14 cellular contexts compared by ENCODE assay signal in the genomic region with DNA sequence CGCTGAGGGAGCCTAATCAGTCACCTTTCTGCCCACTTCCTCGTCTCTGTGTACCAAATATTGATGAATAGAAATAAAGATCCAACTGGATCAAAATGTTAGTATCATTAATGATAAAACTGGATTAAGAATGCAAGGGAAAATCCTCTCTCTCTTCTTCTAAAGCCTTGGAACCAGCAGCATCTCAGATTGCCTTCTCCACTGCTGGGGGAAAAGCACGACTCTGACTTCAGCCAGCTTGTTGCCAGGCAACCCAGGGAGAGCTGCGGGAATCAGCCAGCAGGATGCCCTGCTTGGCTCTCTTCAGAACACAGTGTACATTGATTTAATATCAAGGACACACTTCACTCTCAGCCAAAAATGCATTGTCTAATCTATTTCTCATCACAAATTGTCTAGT. TPM values are rescaled to one million over a fixed set of nuclear protein-coding genes. Genes with fewer than 3 reads are reported as not detected.
DNase-seq lines count a peak whose midpoint lies in the region; ATAC-seq, FAIRE-seq and TF ChIP-seq lines count a peak whose summit lies in the region.
"Had no signal": no experiment of that assay in that cellular context is flagged by ENCODE, and none has a peak within 500 bp of the region (broad histone marks: within the 10 kb centered on the region; RNA-seq: fewer than 3 reads in every experiment).

No MANE protein-coding gene starts in this region.

- H3K9me3 ChIP-seq in small intestine (ENCODE audit: control insufficient read depth, low read depth), result no peaks in the 10 kb centered on the region

- ATAC-seq in GM21515 (IDR thresholded peaks at IDR 0.05; ENCODE audit: unreplicated experiment), result no peak

- peak; percentile 18 for DNase-seq in NCI-H2196 (lab: John Stamatoyannopoulos, UW; ENCODE audit: unreplicated experiment)
- no peak for DNase-seq in NCI-H2196 treated with DMSO at 0.1 percent for 48 hours (lab: John Stamatoyannopoulos, UW; ENCODE audit: unreplicated experiment)
- peak; percentile 34 for DNase-seq in NCI-H774 (lab: John Stamatoyannopoulos, UW)
- peak; percentile 43 to 91 (median 74) for DNase-seq in head of caudate nucleus
- DNase-seq in small intestine, result peak; percentile 13
- no peak for DNase-seq in activated gamma-delta T cell (lab: John Stamatoyannopoulos, UW)
- DNase-seq in GM10266 (ENCODE audit: extremely low spot score), result no peak
- DNase-seq: KBM-7, mesenchymal stem cell, NCI-H510A had no signal

- no peaks in the 10 kb centered on the region for H3K27me3 ChIP-seq in small intestine (ENCODE audit: control insufficient read depth in 2 of 2, insufficient read depth in 2 of 2, low read length in 2 of 2)

- no peak overlapping the region for H3K4me3 ChIP-seq in small intestine (ENCODE audit: low read depth in 1 of 2, low read length in 2 of 2)

- 19 to 34% (median 34%) methylated on average over 4 of the region's 4 CpGs for WGBS in small intestine, 3 donors

- H3K27ac ChIP-seq in small intestine (ENCODE audit: low read depth in 1 of 2, low read length in 1 of 2), result no peak overlapping the region
- H3K27ac ChIP-seq: parathyroid adenoma had no signal

- no peak for TF ChIP-seq CTCF in GM10266 (IDR thresholded peaks at IDR 0.05; ENCODE audit: control insufficient read depth, insufficient read depth, low read depth, missing control alignments)

- no peak for FAIRE-seq in small intestine (lab: Jason Lieb, UNC)
- FAIRE-seq: D721Med, urothelium cell line had no signal

- intact Hi-C loops in head of caudate nucleus (cut with DNase I), result no loop called here

- H3K4me1 ChIP-seq in small intestine (ENCODE audit: control insufficient read depth in 2 of 2, insufficient read depth in 1 of 2, low read depth in 1 of 2, low read length in 1 of 2), result no peaks in the 10 kb centered on the region
- H3K4me1 ChIP-seq: parathyroid adenoma had no signal

- H3K36me3 ChIP-seq in small intestine (ENCODE audit: control insufficient read depth in 2 of 2, insufficient read depth in 2 of 2, low read length in 2 of 2), result no peaks in the 10 kb centered on the region

RNA-seq across cellular contexts. Expression of gene VWA5A, which starts 28.8 kb away (rescaled TPM):
- polyA plus RNA-seq in small intestine, result 10 to 100 TPM; 21.9 to 30.6 (median 26.7) TPM

RNA-seq across cellular contexts. Expression of gene OR10G7, which starts 45.3 kb away (rescaled TPM):
- polyA plus RNA-seq in small intestine, result not detected

RNA-seq across cellular contexts. Expression of gene OR10G8, which starts 59.8 kb away (rescaled TPM):
- not detected for polyA plus RNA-seq in small intestine

Comparison
In these comparisons a context has a peak if more than half of its experiments do, and no peak if none do; other contexts are left out.
1. DNase-seq: peak in NCI-H2196 (single experiment), NCI-H774 (single experiment), head of caudate nucleus (42 of 42) and small intestine (single experiment); none in NCI-H2196 treated with DMSO at 0.1 percent for 48 hours (single experiment), activated gamma-delta T cell (single experiment) and GM10266 (single experiment).